Comparison of ENCODE assay signal across 1 cellular context in genomic region chr2:174336403-174337336, GRCh38.
TF ChIP-seq lines count a peak whose summit lies in the region.

No MANE protein-coding gene starts in this region.

TF ChIP-seq in HepG2, 621 proteins besides CTCF, POLR2A, EP300 and RAD21 (continued from another document and continues in another):
- TF ChIP-seq ARID2 (CRISPR knock-in tag; IDR thresholded peaks at IDR 0.05; ENCODE audit: borderline replicate concordance) (no peak), ZFX (CRISPR knock-in tag; IDR thresholded peaks at IDR 0.05; ENCODE audit: low read depth) (peak; percentile 68), ZBTB42 (CRISPR knock-in tag; IDR thresholded peaks at IDR 0.05) (no peak), HOXA9 (CRISPR knock-in tag; IDR thresholded peaks at IDR 0.05; ENCODE audit: borderline replicate concordance) (peak; percentile 83; the same call in 1 of the 2 replicates), ZNF512 (CRISPR knock-in tag; IDR thresholded peaks at IDR 0.05) (no peak), ZNF891 (CRISPR knock-in tag; IDR thresholded peaks at IDR 0.05) (no peak), ZFP36L1 (CRISPR knock-in tag; IDR thresholded peaks at IDR 0.05) (no peak), ZNF251 (CRISPR knock-in tag; IDR thresholded peaks at IDR 0.05) (no peak), RXRA (CRISPR knock-in tag; IDR thresholded peaks at IDR 0.05) (no peak; the same call in 1 of the 2 replicates), FOXP1 (IDR thresholded peaks at IDR 0.05) (no peak), FOXP1 (CRISPR knock-in tag; IDR thresholded peaks at IDR 0.05) (no peak), ZNF790 (CRISPR knock-in tag; IDR thresholded peaks at IDR 0.05; ENCODE audit: borderline replicate concordance) (no peak; the same call in 1 of the 2 replicates), ZNF326 (CRISPR knock-in tag; IDR thresholded peaks at IDR 0.05; ENCODE audit: borderline replicate concordance) (no peak), NCOA1 (CRISPR knock-in tag; IDR thresholded peaks at IDR 0.05) (no peak), E2F5 (CRISPR knock-in tag; conservative IDR thresholded peaks at IDR 0.05) (0 out of 2 replicates have a peak, but pooled peaks have one; percentile 35), ZNF496 (CRISPR knock-in tag; IDR thresholded peaks at IDR 0.05; ENCODE audit: insufficient replicate concordance) (no peak), PRPF4 (IDR thresholded peaks at IDR 0.05; ENCODE audit: low read depth, low read length, poor library complexity, severe bottlenecking) (no peak), GPBP1L1 (CRISPR knock-in tag; IDR thresholded peaks at IDR 0.05) (no peak), SCMH1 (CRISPR knock-in tag; IDR thresholded peaks at IDR 0.05; ENCODE audit: borderline replicate concordance) (no peak), ZNF883 (CRISPR knock-in tag; IDR thresholded peaks at IDR 0.05; ENCODE audit: not compliant biosample characterization) (peak; percentile 87), ZNF235 (CRISPR knock-in tag; IDR thresholded peaks at IDR 0.05; ENCODE audit: borderline replicate concordance) (peak; percentile 81), ZNF260 (CRISPR knock-in tag; IDR thresholded peaks at IDR 0.05; ENCODE audit: borderline replicate concordance, low read depth) (no peak), MTA3 (CRISPR knock-in tag; IDR thresholded peaks at IDR 0.05) (no peak), SMAD9 (CRISPR knock-in tag; IDR thresholded peaks at IDR 0.05) (no peak), KDM5A (IDR thresholded peaks at IDR 0.05; ENCODE audit: borderline replicate concordance, low read length) (no peak), PITX1 (CRISPR knock-in tag; IDR thresholded peaks at IDR 0.05) (no peak), ZBTB10 (CRISPR knock-in tag; IDR thresholded peaks at IDR 0.05; ENCODE audit: borderline replicate concordance) (no peak), HOXA7 (CRISPR knock-in tag; IDR thresholded peaks at IDR 0.05) (no peak), BORCS8-MEF2B (CRISPR knock-in tag; IDR thresholded peaks at IDR 0.05) (peak; percentile 69; the same call in 1 of the 2 replicates), SALL1 (CRISPR knock-in tag; IDR thresholded peaks at IDR 0.05) (peak; percentile 53; the same call in 1 of the 2 replicates), ZNF513 (CRISPR knock-in tag; conservative IDR thresholded peaks at IDR 0.05) (no peak), TRAFD1 (CRISPR knock-in tag; IDR thresholded peaks at IDR 0.05; ENCODE audit: borderline replicate concordance) (no peak), ZBTB20 (CRISPR knock-in tag; IDR thresholded peaks at IDR 0.05; ENCODE audit: borderline replicate concordance, low read depth) (no peak), ZNF20 (CRISPR knock-in tag; IDR thresholded peaks at IDR 0.05) (no peak), NCOA2 (CRISPR knock-in tag; IDR thresholded peaks at IDR 0.05) (no peak), ZNF160 (CRISPR knock-in tag; IDR thresholded peaks at IDR 0.05) (no peak), ZSCAN5A (CRISPR knock-in tag; IDR thresholded peaks at IDR 0.05; ENCODE audit: borderline replicate concordance) (no peak), CEBPG (CRISPR knock-in tag; IDR thresholded peaks at IDR 0.05) (no peak), PHF20 (CRISPR knock-in tag; IDR thresholded peaks at IDR 0.05) (no peak), HOXA5 (CRISPR knock-in tag; IDR thresholded peaks at IDR 0.05) (no peak), ZSCAN25 (CRISPR knock-in tag; IDR thresholded peaks at IDR 0.05) (no peak), ZNF576 (CRISPR knock-in tag; IDR thresholded peaks at IDR 0.05) (no peak), FOXP4 (CRISPR knock-in tag; IDR thresholded peaks at IDR 0.05) (no peak), BATF2 (CRISPR knock-in tag; IDR thresholded peaks at IDR 0.05) (peak; percentile 86; the same call in 1 of the 2 replicates), E2F2 (CRISPR knock-in tag; IDR thresholded peaks at IDR 0.05; ENCODE audit: borderline replicate concordance) (no peak), GTF2F1 (IDR thresholded peaks at IDR 0.05; ENCODE audit: low read length) (no peak), FLYWCH1 (CRISPR knock-in tag; IDR thresholded peaks at IDR 0.05) (peak; percentile 84; the same call in 1 of the 2 replicates), TCF7 (IDR thresholded peaks at IDR 0.05; ENCODE audit: low read depth) (no peak), ZNF547 (CRISPR knock-in tag; IDR thresholded peaks at IDR 0.05) (peak; percentile 81; the same call in 1 of the 2 replicates), ETV5 (CRISPR knock-in tag; IDR thresholded peaks at IDR 0.05; ENCODE audit: borderline replicate concordance) (no peak), TEAD3 (CRISPR knock-in tag; optimal IDR thresholded peaks at IDR 0.05; ENCODE audit: borderline replicate concordance) (no peak), ZBTB1 (CRISPR knock-in tag; IDR thresholded peaks at IDR 0.05; ENCODE audit: borderline replicate concordance) (no peak), ZSCAN9 (CRISPR knock-in tag; IDR thresholded peaks at IDR 0.05; ENCODE audit: borderline replicate concordance) (no peak)
